9 cellular contexts compared by ENCODE assay signal in genomic region chr19:41876847-41877489, GRCh38. TPM values are rescaled to one million over a fixed set of nuclear protein-coding genes. Genes with fewer than 3 reads are reported as not detected.
A peak's percentile ranks its signal among the peaks of the same experiment; 100 is the strongest.
DNase-seq lines count a peak whose midpoint lies in the region; ATAC-seq and TF ChIP-seq lines count a peak whose summit lies in the region.
"Had no signal": no experiment of that assay in that cellular context is flagged by ENCODE, and none has a peak within 500 bp of the region (broad histone marks: within the 10 kb centered on the region; RNA-seq: fewer than 3 reads in every experiment).

Gene CD79A (plus strand): TSS chr19:41877279. CDS start chr19:41877305, 26 bp downstream.

- CTCF ChIA-PET in activated naive CD4-positive, alpha-beta T cell treated with anti-CD3 and anti-CD28 coated beads, Interleukin-2, amount 10 ng/mL, durations not matched to agents 7 days and 5 days (lab: Charles Lee): interaction anchor here (5.9 kb wide), 1 partner anchor 10 kb away, joined by 66 read pairs; no protein-coding TSS in a partner anchor
- CTCF ChIA-PET in T-cell (lab: Charles Lee): no interaction called here

- H3K9me3 Mint-ChIP-seq in activated naive CD4-positive, alpha-beta T cell treated with anti-CD3 and anti-CD28 coated beads, Interleukin-2, amount 10 ng/mL, durations not matched to agents 7 days and 5 days: no peaks in the 10 kb centered on the region
- H3K9me3 Mint-ChIP-seq in T-cell (no peaks in the 10 kb centered on the region), type B pancreatic cell (no peaks in the 10 kb centered on the region)

- H3K9me3 ChIP-seq in thymus (ENCODE audit: control insufficient read depth): no peaks in the 10 kb centered on the region

- H3K4me3 ChIP-seq in thymus (ENCODE audit: low read length): peak within 1 kb of the TSS; percentile 49

- peak within 1 kb of the TSS; percentile 38 for H3K4me3 Mint-ChIP-seq in activated naive CD4-positive, alpha-beta T cell treated with anti-CD3 and anti-CD28 coated beads, Interleukin-2, amount 10 ng/mL, durations not matched to agents 7 days and 5 days
- H3K4me3 Mint-ChIP-seq in T-cell: peak within 1 kb of the TSS; percentile 34 to 75 (median 66)
- no peak within 1 kb of the TSS for H3K4me3 Mint-ChIP-seq in type B pancreatic cell

- ATAC-seq in HG02840 (IDR thresholded peaks at IDR 0.05; ENCODE audit: low FRiP score, unreplicated experiment) (peak; percentile 66), T-cell (replicated peaks in 1 of 4) (no peak)

- peaks cover 92% of the 10 kb centered on the region for H3K4me1 Mint-ChIP-seq in activated naive CD4-positive, alpha-beta T cell treated with anti-CD3 and anti-CD28 coated beads, Interleukin-2, amount 10 ng/mL, durations not matched to agents 7 days and 5 days
- H3K4me1 Mint-ChIP-seq in T-cell (peaks cover 74 to 87% (median 81%) of the 10 kb centered on the region in 3 donors), type B pancreatic cell (ENCODE audit: unreplicated experiment) (peaks cover 5% of the 10 kb centered on the region)

- no peaks in the 10 kb centered on the region for H3K27me3 ChIP-seq in thymus (ENCODE audit: control insufficient read depth, insufficient read depth)

- peaks cover 8% of the 10 kb centered on the region for H3K36me3 Mint-ChIP-seq in activated naive CD4-positive, alpha-beta T cell treated with anti-CD3 and anti-CD28 coated beads, Interleukin-2, amount 10 ng/mL, durations not matched to agents 7 days and 5 days
- no peaks in the 10 kb centered on the region for H3K36me3 Mint-ChIP-seq in T-cell
- H3K36me3 Mint-ChIP-seq in type B pancreatic cell: no peaks in the 10 kb centered on the region

- H3K27ac Mint-ChIP-seq in activated naive CD4-positive, alpha-beta T cell treated with anti-CD3 and anti-CD28 coated beads, Interleukin-2, amount 10 ng/mL, durations not matched to agents 7 days and 5 days: peak within 1 kb of the TSS; percentile 99
- H3K27ac Mint-ChIP-seq in T-cell (peak within 1 kb of the TSS; percentile 98 to 100), type B pancreatic cell (no peak within 1 kb of the TSS)

- H3K27me3 Mint-ChIP-seq in activated naive CD4-positive, alpha-beta T cell treated with anti-CD3 and anti-CD28 coated beads, Interleukin-2, amount 10 ng/mL, durations not matched to agents 7 days and 5 days: no peaks in the 10 kb centered on the region
- H3K27me3 Mint-ChIP-seq in T-cell (no peaks in the 10 kb centered on the region), type B pancreatic cell (peaks cover 18% of the 10 kb centered on the region)

- whole genome bisulfite sequencing in thymus: 5% methylated on average over 5 of the region's 5 CpGs

- POLR2A ChIA-PET in T-cell (lab: Charles Lee): interaction anchor here in 1 of 2 donors (1.9 kb wide), 1 partner anchor 9 kb away, joined by 8 read pairs; no protein-coding TSS in a partner anchor

- peaks cover 4% of the 10 kb centered on the region for H3K36me3 ChIP-seq in thymus (ENCODE audit: control insufficient read depth, insufficient read depth)

- TF ChIP-seq CTCF in type B pancreatic cell (conservative IDR thresholded peaks at IDR 0.05): no peak

- H3K4me1 ChIP-seq in thymus (ENCODE audit: control insufficient read depth, insufficient read depth, low read length): peaks cover 41% of the 10 kb centered on the region

- peak within 1 kb of the TSS; percentile 97 for H3K27ac ChIP-seq in thymus (ENCODE audit: low read depth)

- peak; percentile 36 for DNase-seq in activated naive CD4-positive, alpha-beta T cell treated with anti-CD3 and anti-CD28 coated beads, Interleukin-2, amount 10 ng/mL, durations not matched to agents 7 days and 5 days
- no peak for DNase-seq in activated naive CD4-positive, alpha-beta T cell treated with Interleukin-2 at 50 U/mL for 16 hours
- peak in 2 of 34 experiments; percentile 45 to 47 for DNase-seq in T-cell
- no peak for DNase-seq in NCI-H69 (lab: John Stamatoyannopoulos, UW)
- no peak for DNase-seq in amygdala (lab: John Stamatoyannopoulos, UW)
- DNase-seq in type B pancreatic cell (ENCODE audit: extremely low spot score, unreplicated experiment): no peak

RNA-seq across cellular contexts. Expression of gene CD79A, which starts in this region (rescaled TPM):
- total RNA-seq in T-cell: 10 to 100 TPM; 15.9 to 51.1 (median 19.0) TPM
- 74.4 TPM for polyA plus RNA-seq in thymus
- total RNA-seq in type B pancreatic cell (ENCODE audit: low replicate concordance): 0.48 and 0.52 TPM in 2 replicates
- total RNA-seq: Daoy had no signal

Comparison
In these comparisons a context has a peak if more than half of its experiments do, and no peak if none do; other contexts are left out.
1. RNA of gene CD79A (total RNA-seq): 15.9 to 51.1 TPM in T-cell; 0.48 to 0.52 TPM in type B pancreatic cell; every median in the first group is over 10 times any median in the second.